35 cellular contexts compared by ENCODE assay signal in genomic region chr1:11657654-11658053, GRCh38. TPM values are rescaled to one million over a fixed set of nuclear protein-coding genes. Genes with fewer than 3 reads are reported as not detected.
"Had no signal": no experiment of that assay in that cellular context is flagged by ENCODE, and none has a peak within 500 bp of the region (broad histone marks: within the 10 kb centered on the region; RNA-seq: fewer than 3 reads in every experiment).

No MANE protein-coding gene starts in this region.

- H3K4me1 ChIP-seq: SJCRH30 had no signal

- H3K27me3 ChIP-seq: adrenal gland, body of pancreas, breast epithelium had no signal

- H3K36me3 ChIP-seq: breast epithelium, SJCRH30 had no signal

- H3K4me3 ChIP-seq: adrenal gland, body of pancreas, breast epithelium, SJCRH30, SK-N-MC had no signal

- DNase-seq: activated B cell treated with CpG ODN at 0.5 μM for 24 hours; activated CD4-positive, alpha-beta memory T cell treated with anti-CD3 and anti-CD28 coated beads for 36 hours; activated CD4-positive, alpha-beta T cell treated with anti-CD3 and anti-CD28 coated beads for 4 hours; activated CD4-positive, alpha-beta T cell treated with anti-CD3 and anti-CD28 coated beads, Interleukin-2, amount 50 U/mL, for 1 hour; activated CD4-positive, CD25-positive, alpha-beta regulatory T cell treated with anti-CD3 and anti-CD28 coated beads, Interleukin-2, amount 50 U/mL, for 72 hours; activated CD8-positive, alpha-beta memory T cell treated with anti-CD3 and anti-CD28 coated beads, Interleukin-2, amount 50 U/mL, for 4 hours; activated gamma-delta T cell treated with Interleukin-2 at 50 U/mL for 16 hours; activated naive CD4-positive, alpha-beta T cell treated with anti-CD3 and anti-CD28 coated beads for 36 hours; activated T-cell treated with anti-CD3 and anti-CD28 coated beads for 4 hours; activated T-cell treated with anti-CD3 and anti-CD28 coated beads, Interleukin-2, amount 50 U/mL, for 4 hours; adrenal gland; body of pancreas; cerebellar nuclear complex; MM.1S; MV-4-11; NCI-H1092 treated with DMSO at 0.1 percent for 48 hours; NCI-H146; NCI-H187; NCI-H2029 treated with DMSO at 0.1 percent for 48 hours; NCI-H2107; NCI-H226; NCI-H524 treated with DMSO at 0.1 percent for 48 hours; SHP77; SJCRH30; T-cell; T-helper 2 cell; T-helper 9 cell had no signal

- FAIRE-seq: astrocyte had no signal

- ATAC-seq: activated naive CD4-positive, alpha-beta T cell treated with anti-CD3 and anti-CD28 coated beads, Interleukin-2, amount 50 U/mL, for 72 hours; activated T-cell treated with anti-CD3 and anti-CD28 coated beads, Interleukin-2, amount 50 U/mL, for 4 hours; body of pancreas; Panc1; T-cell had no signal

- H3K9me3 ChIP-seq: adrenal gland, body of pancreas, breast epithelium, SJCRH30 had no signal

- H3K27ac ChIP-seq: adrenal gland, body of pancreas, breast epithelium, SJCRH30, SK-N-MC, VCaP had no signal

RNA-seq across cellular contexts. Expression of gene FBXO44, which starts 3.0 kb away (rescaled TPM):
- total RNA-seq: SJCRH30 had no signal

RNA-seq across cellular contexts. Expression of gene FBXO2, which starts 3.4 kb away (rescaled TPM):
- total RNA-seq: LHCN-M2, SJCRH30 had no signal

RNA-seq across cellular contexts. Expression of gene FBXO6, which starts 6.3 kb away (rescaled TPM):
- total RNA-seq: SJCRH30 had no signal

RNA-seq across cellular contexts. Expression of gene DRAXIN, which starts 33.9 kb away (rescaled TPM):
- total RNA-seq: activated T-helper 1 cell treated with anti-CD3 and anti-CD28 coated beads, Interleukin-12 subunit alpha, Interleukin-12 subunit beta, Interleukin-2, Interleukin-4 antibody, amounts not matched to agents 30 ng/mL and 10 ng/mL and 1 ng/mL, durations not matched to agents 14 hours and 24 hours and 36 hours; body of pancreas had no signal
